ENCODE assay signal across 1 cellular context in the genomic region with DNA sequence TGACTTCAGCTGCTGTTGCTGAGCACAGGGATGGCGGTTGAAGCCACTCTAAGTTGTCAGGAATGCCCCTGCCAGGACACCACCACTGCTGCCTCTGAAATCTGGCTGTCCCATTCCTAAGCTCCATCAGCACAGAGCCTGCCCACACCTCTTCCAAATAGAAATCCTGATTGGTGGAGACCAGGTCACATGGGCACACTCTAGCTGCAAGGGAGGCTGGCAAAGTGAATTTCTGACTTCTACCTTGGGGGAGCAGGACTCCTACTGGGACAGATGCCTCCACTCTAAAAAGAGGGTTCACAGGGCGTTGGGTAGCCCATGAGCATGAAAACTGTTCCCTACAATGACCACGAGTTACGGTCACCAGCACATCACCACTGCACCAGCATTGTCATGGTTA.
TF ChIP-seq lines count a peak whose summit lies in the region.

No MANE protein-coding gene starts in this region.

TF ChIP-seq in WTC11, 78 proteins besides CTCF, POLR2A, EP300 and RAD21 (continued from another document):
- TF ChIP-seq ZNF219 (CRISPR knock-in tag; IDR thresholded peaks at IDR 0.05; ENCODE audit: borderline replicate concordance) (no peak), ZNF121 (CRISPR knock-in tag; IDR thresholded peaks at IDR 0.05) (no peak)
